1 cellular context compared by ENCODE assay signal in the genomic region with DNA sequence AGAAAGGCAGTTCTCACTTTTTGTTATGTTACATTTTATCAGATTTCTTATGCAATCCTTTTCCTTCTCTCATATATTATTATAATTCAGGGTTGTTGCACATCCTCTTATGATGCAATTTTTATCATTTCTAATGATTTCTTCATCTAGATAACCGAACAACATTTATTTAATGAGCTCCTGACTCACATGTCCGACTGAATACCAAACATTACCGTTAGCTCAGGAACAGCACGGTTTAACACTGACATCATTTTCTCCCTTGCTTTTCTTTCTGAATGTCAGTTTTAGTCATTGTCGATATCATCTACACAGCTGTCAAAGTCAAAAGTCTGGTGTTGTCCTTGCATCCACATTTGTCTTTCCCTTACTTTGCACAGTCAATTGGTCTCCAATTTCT.
TF ChIP-seq lines count a peak whose summit lies in the region.

No MANE protein-coding gene starts in this region.

TF ChIP-seq in HepG2, 621 proteins besides CTCF, POLR2A, EP300 and RAD21 (continued from another document):
- TF ChIP-seq ZNF136 (CRISPR knock-in tag; IDR thresholded peaks at IDR 0.05; ENCODE audit: low read depth) (no peak), ATRX (CRISPR knock-in tag; IDR thresholded peaks at IDR 0.05; ENCODE audit: borderline replicate concordance) (no peak)
